ENCODE assay signal across 1 cellular context in the genomic region with DNA sequence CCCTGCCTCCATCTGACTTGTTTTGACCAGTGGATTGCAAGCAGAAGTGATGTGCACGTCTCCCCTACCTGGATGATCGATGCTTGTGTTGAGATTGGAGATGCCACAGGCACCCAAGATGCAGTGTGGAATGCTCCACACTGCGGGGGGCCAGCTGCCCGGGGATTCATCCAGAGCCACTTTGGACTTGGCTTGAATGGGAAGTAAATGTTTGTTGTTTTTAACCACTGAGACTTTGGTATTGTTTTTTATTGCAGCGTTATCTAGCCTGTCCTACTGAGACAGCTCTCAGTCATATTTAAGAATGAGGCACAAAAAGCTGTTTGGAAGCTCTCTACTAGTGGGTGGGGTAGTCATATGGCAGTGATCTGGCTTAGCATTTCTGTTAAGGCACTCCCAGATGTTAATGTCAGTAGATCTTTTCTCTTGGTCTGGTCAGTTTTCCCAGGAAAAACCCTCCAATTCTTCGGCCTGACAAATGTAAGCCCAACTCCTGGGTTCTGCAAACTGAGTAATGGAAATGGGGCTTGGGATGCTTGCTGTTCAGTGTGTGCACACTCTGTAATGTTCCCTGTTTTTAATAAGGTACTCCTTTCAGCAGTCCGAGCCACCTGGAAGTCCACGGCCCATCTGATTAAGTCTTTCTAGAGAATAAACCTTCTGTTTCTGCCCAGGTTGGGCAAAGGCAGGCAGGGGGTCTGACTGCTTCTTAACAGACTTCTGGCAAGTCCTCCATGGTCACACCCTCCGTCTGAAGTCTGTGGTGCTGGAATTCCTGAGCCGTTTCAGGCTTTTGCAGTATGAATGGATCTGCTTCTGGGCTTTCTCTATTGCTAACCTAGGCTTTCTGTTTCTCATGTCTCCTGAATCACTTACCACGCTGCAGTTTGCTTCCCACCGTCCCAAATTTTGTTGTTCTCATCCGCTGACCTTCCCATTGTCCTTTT.
TF ChIP-seq lines count a peak whose summit lies in the region.

No MANE protein-coding gene starts in this region.

TF ChIP-seq in HEK293, 187 proteins besides CTCF, POLR2A, EP300 and RAD21 (continued from another document):
- TF ChIP-seq, protein P1, sequence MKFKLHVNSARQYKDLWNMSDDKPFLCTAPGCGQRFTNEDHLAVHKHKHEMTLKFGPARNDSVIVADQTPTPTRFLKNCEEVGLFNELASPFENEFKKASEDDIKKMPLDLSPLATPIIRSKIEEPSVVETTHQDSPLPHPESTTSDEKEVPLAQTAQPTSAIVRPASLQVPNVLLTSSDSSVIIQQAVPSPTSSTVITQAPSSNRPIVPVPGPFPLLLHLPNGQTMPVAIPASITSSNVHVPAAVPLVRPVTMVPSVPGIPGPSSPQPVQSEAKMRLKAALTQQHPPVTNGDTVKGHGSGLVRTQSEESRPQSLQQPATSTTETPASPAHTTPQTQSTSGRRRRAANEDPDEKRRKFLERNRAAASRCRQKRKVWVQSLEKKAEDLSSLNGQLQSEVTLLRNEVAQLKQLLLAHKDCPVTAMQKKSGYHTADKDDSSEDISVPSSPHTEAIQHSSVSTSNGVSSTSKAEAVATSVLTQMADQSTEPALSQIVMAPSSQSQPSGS (tag by site-specific recombination; IDR thresholded peaks at IDR 0.05; ENCODE audit: low read depth), result no peak
- TF ChIP-seq GLIS1 (tag by site-specific recombination; IDR thresholded peaks at IDR 0.05) (peak; percentile 96), ZEB2 (tag by site-specific recombination; IDR thresholded peaks at IDR 0.05) (peak; percentile 83; the same call in 1 of the 2 replicates), ZBTB17 (tag by site-specific recombination; IDR thresholded peaks at IDR 0.05) (peak; percentile 80; the same call in 1 of the 2 replicates), ZNF423 (tag by site-specific recombination; IDR thresholded peaks at IDR 0.05) (peak; percentile 86), ZNF837 (tag by site-specific recombination; IDR thresholded peaks at IDR 0.05) (no peak), ZIC2 (tag by site-specific recombination; IDR thresholded peaks at IDR 0.05) (peak; percentile 91), SCRT2 (tag by site-specific recombination; IDR thresholded peaks at IDR 0.05) (peak; percentile 55; the same call in 1 of the 2 replicates), IKZF3 (tag by site-specific recombination; IDR thresholded peaks at IDR 0.05) (peak; percentile 66), OSR2 (tag by site-specific recombination; IDR thresholded peaks at IDR 0.05) (peak; percentile 83), ZNF843 (tag by site-specific recombination; IDR thresholded peaks at IDR 0.05) (peak; percentile 67; the same call in 1 of the 2 replicates), ZXDB (tag by site-specific recombination; IDR thresholded peaks at IDR 0.05) (peak; percentile 58; the same call in 1 of the 2 replicates)
- TF ChIP-seq, protein P2, sequence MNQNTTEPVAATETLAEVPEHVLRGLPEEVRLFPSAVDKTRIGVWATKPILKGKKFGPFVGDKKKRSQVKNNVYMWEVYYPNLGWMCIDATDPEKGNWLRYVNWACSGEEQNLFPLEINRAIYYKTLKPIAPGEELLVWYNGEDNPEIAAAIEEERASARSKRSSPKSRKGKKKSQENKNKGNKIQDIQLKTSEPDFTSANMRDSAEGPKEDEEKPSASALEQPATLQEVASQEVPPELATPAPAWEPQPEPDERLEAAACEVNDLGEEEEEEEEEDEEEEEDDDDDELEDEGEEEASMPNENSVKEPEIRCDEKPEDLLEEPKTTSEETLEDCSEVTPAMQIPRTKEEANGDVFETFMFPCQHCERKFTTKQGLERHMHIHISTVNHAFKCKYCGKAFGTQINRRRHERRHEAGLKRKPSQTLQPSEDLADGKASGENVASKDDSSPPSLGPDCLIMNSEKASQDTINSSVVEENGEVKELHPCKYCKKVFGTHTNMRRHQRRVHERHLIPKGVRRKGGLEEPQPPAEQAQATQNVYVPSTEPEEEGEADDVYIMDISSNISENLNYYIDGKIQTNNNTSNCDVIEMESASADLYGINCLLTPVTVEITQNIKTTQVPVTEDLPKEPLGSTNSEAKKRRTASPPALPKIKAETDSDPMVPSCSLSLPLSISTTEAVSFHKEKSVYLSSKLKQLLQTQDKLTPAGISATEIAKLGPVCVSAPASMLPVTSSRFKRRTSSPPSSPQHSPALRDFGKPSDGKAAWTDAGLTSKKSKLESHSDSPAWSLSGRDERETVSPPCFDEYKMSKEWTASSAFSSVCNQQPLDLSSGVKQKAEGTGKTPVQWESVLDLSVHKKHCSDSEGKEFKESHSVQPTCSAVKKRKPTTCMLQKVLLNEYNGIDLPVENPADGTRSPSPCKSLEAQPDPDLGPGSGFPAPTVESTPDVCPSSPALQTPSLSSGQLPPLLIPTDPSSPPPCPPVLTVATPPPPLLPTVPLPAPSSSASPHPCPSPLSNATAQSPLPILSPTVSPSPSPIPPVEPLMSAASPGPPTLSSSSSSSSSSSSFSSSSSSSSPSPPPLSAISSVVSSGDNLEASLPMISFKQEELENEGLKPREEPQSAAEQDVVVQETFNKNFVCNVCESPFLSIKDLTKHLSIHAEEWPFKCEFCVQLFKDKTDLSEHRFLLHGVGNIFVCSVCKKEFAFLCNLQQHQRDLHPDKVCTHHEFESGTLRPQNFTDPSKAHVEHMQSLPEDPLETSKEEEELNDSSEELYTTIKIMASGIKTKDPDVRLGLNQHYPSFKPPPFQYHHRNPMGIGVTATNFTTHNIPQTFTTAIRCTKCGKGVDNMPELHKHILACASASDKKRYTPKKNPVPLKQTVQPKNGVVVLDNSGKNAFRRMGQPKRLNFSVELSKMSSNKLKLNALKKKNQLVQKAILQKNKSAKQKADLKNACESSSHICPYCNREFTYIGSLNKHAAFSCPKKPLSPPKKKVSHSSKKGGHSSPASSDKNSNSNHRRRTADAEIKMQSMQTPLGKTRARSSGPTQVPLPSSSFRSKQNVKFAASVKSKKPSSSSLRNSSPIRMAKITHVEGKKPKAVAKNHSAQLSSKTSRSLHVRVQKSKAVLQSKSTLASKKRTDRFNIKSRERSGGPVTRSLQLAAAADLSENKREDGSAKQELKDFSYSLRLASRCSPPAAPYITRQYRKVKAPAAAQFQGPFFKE (tag by site-specific recombination; IDR thresholded peaks at IDR 0.05; ENCODE audit: borderline replicate concordance), result no peak
- TF ChIP-seq, protein P3, sequence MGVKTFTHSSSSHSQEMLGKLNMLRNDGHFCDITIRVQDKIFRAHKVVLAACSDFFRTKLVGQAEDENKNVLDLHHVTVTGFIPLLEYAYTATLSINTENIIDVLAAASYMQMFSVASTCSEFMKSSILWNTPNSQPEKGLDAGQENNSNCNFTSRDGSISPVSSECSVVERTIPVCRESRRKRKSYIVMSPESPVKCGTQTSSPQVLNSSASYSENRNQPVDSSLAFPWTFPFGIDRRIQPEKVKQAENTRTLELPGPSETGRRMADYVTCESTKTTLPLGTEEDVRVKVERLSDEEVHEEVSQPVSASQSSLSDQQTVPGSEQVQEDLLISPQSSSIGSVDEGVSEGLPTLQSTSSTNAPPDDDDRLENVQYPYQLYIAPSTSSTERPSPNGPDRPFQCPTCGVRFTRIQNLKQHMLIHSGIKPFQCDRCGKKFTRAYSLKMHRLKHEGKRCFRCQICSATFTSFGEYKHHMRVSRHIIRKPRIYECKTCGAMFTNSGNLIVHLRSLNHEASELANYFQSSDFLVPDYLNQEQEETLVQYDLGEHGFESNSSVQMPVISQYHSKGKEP (tag by site-specific recombination; IDR thresholded peaks at IDR 0.05), result peak; percentile 26; the same call in 1 of the 2 replicates
- TF ChIP-seq, protein P4, sequence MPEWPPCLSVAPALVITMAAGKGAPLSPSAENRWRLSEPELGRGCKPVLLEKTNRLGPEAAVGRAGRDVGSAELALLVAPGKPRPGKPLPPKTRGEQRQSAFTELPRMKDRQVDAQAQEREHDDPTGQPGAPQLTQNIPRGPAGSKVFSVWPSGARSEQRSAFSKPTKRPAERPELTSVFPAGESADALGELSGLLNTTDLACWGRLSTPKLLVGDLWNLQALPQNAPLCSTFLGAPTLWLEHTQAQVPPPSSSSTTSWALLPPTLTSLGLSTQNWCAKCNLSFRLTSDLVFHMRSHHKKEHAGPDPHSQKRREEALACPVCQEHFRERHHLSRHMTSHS (tag by site-specific recombination; IDR thresholded peaks at IDR 0.05), result no peak
- TF ChIP-seq, protein P5, sequence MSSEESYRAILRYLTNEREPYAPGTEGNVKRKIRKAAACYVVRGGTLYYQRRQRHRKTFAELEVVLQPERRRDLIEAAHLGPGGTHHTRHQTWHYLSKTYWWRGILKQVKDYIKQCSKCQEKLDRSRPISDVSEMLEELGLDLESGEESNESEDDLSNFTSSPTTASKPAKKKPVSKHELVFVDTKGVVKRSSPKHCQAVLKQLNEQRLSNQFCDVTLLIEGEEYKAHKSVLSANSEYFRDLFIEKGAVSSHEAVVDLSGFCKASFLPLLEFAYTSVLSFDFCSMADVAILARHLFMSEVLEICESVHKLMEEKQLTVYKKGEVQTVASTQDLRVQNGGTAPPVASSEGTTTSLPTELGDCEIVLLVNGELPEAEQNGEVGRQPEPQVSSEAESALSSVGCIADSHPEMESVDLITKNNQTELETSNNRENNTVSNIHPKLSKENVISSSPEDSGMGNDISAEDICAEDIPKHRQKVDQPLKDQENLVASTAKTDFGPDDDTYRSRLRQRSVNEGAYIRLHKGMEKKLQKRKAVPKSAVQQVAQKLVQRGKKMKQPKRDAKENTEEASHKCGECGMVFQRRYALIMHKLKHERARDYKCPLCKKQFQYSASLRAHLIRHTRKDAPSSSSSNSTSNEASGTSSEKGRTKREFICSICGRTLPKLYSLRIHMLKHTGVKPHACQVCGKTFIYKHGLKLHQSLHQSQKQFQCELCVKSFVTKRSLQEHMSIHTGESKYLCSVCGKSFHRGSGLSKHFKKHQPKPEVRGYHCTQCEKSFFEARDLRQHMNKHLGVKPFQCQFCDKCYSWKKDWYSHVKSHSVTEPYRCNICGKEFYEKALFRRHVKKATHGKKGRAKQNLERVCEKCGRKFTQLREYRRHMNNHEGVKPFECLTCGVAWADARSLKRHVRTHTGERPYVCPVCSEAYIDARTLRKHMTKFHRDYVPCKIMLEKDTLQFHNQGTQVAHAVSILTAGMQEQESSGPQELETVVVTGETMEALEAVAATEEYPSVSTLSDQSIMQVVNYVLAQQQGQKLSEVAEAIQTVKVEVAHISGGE (tag by site-specific recombination; conservative IDR thresholded peaks at IDR 0.05; ENCODE audit: low read depth), result peak; percentile 57; the same call in 1 of the 2 replicates
TF ChIP-seq in HEK293: peak in this region for 16.
